Comparison of ENCODE assay signal across 29 cellular contexts in the genomic region with DNA sequence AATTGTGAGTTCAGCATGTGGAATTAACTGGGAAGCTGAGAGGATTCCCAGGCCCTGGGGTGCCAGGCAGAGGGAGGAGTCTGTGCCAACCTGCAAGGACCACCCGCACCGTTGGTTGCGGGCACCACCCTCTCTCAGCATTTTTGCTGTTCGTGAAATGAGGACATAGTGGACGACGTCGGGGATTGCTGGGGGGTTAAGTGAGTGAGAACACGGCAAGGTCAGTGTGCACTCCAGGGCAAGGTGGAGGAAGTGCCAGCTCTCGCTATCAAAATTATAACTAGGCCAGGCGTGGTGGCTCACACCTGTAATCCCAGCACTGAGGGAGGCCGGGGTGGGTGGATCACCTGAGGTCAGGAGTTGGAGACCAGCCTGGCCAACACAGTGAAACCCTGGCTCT. TPM values are rescaled to one million over a fixed set of nuclear protein-coding genes. Genes with fewer than 3 reads are reported as not detected.
DNase-seq lines count a peak whose midpoint lies in the region; ATAC-seq, FAIRE-seq and TF ChIP-seq lines count a peak whose summit lies in the region.
"Had no signal": no experiment of that assay in that cellular context is flagged by ENCODE, and none has a peak within 500 bp of the region (broad histone marks: within the 10 kb centered on the region; RNA-seq: fewer than 3 reads in every experiment).

No MANE protein-coding gene starts in this region.

- dilution Hi-C loops in keratinocyte (cut with MboI; ENCODE audit: extremely low pct_ligation_motif_present, low sequenced_read_pairs) = no loop called here

- no peak overlapping the region for H2AFZ ChIP-seq in keratinocyte (ENCODE audit: control insufficient read depth, low read length)

- ATAC-seq in GM21528 (IDR thresholded peaks at IDR 0.05; ENCODE audit: low FRiP score, unreplicated experiment) = no peak
- no peak for ATAC-seq in activated naive CD4-positive, alpha-beta T cell treated with anti-CD3 and anti-CD28 coated beads, Interleukin-2, amount 50 U/mL, for 72 hours
- ATAC-seq: stimulated activated naive CD8-positive, alpha-beta T cell treated with anti-CD3 and anti-CD28 coated beads, Interleukin-15, Interleukin-2, amounts not matched to agents 100 U/mL and 50 U/mL, for 24 hours had no signal

- no peaks in the 10 kb centered on the region for H3K9me3 Mint-ChIP-seq in Caco-2 (ENCODE audit: unreplicated experiment)
- H3K9me3 Mint-ChIP-seq in activated naive CD4-positive, alpha-beta T cell treated with anti-CD3 and anti-CD28 coated beads, Interleukin-2, amount 50 U/mL, for 72 hours = no peaks in the 10 kb centered on the region
- H3K9me3 Mint-ChIP-seq: activated naive CD8-positive, alpha-beta T cell treated with anti-CD3 and anti-CD28 coated beads for 36 hours; activated T-helper 1 cell treated with anti-CD3 and anti-CD28 coated beads, Interleukin-12 subunit alpha, Interleukin-12 subunit beta, Interleukin-2, Interleukin-4 antibody, amounts not matched to agents 30 ng/mL and 10 ng/mL and 1 ng/mL, durations not matched to agents 14 hours and 24 hours and 36 hours had no signal

- no peaks in the 10 kb centered on the region for H4K20me1 ChIP-seq in keratinocyte (ENCODE audit: control insufficient read depth, extremely low read depth, insufficient read depth, low read length)

- H3K27ac ChIP-seq in cingulate gyrus (ENCODE audit: low read depth, low read length) = peak overlapping the region; percentile 54
- peak overlapping the region; percentile 87 for H3K27ac ChIP-seq in keratinocyte (ENCODE audit: control insufficient read depth, insufficient read depth, low read length)
- peak overlapping the region in 15 of 21 experiments; percentile 29 to 88 (median 81) for H3K27ac ChIP-seq in skin epidermis
- H3K27ac ChIP-seq: HL-60 had no signal

- peaks cover 38% of the 10 kb centered on the region for H3K79me2 ChIP-seq in keratinocyte (ENCODE audit: control insufficient read depth, insufficient read depth, low read length)

- H3K27me3 ChIP-seq in Caco-2 (replicated peaks; ENCODE audit: control insufficient read depth, insufficient read depth, low read length) (no peaks in the 10 kb centered on the region), keratinocyte (ENCODE audit: control insufficient read depth, extremely low read depth, insufficient read depth, low read length) (no peaks in the 10 kb centered on the region)
- H3K27me3 ChIP-seq: BE2C had no signal

- H3K27ac Mint-ChIP-seq in Caco-2 (ENCODE audit: unreplicated experiment) = no peak overlapping the region
- H3K27ac Mint-ChIP-seq in activated naive CD4-positive, alpha-beta T cell treated with anti-CD3 and anti-CD28 coated beads, Interleukin-2, amount 50 U/mL, for 72 hours = no peak overlapping the region
- H3K27ac Mint-ChIP-seq: activated naive CD8-positive, alpha-beta T cell treated with anti-CD3 and anti-CD28 coated beads for 36 hours; activated T-helper 1 cell treated with anti-CD3 and anti-CD28 coated beads, Interleukin-12 subunit alpha, Interleukin-12 subunit beta, Interleukin-2, Interleukin-4 antibody, amounts not matched to agents 30 ng/mL and 10 ng/mL and 1 ng/mL, durations not matched to agents 14 hours and 24 hours and 36 hours had no signal

- DNase-seq in Caco-2 (no peak), keratinocyte (ENCODE audit: low read depth, low spot score) (no peak), NCI-H748 (lab: John Stamatoyannopoulos, UW; ENCODE audit: unreplicated experiment) (no peak), medulla oblongata (ENCODE audit: extremely low spot score) (no peak)
- no peak for DNase-seq in activated naive CD4-positive, alpha-beta T cell treated with anti-CD3 and anti-CD28 coated beads, Interleukin-2, amount 50 U/mL, for 72 hours (ENCODE audit: low spot score in 2 of 2)
- DNase-seq: activated CD4-positive, alpha-beta T cell treated with anti-CD3 and anti-CD28 coated beads for 48 hours; activated naive CD8-positive, alpha-beta T cell treated with anti-CD3 and anti-CD28 coated beads for 36 hours; BE2C; hippocampal formation; IMR-90; kidney; midbrain; NCI-H1417; NCI-H526; posterior cingulate gyrus; SHP77 treated with DMSO at 0.1 percent for 48 hours; stimulated activated CD4-positive, alpha-beta T cell treated with anti-CD3 and anti-CD28 coated beads, Interleukin-2, amount 100 ng/mL, for 48 hours; stimulated activated naive CD8-positive, alpha-beta T cell treated with anti-CD3 and anti-CD28 coated beads, Interleukin-15, Interleukin-2, amounts not matched to agents 100 U/mL and 50 U/mL, for 24 hours had no signal

- peak overlapping the region; percentile 91 for H3K9ac ChIP-seq in keratinocyte (ENCODE audit: control insufficient read depth, extremely low read depth, insufficient read depth, low read length)

- no peaks in the 10 kb centered on the region for H3K27me3 Mint-ChIP-seq in Caco-2 (ENCODE audit: insufficient read depth, unreplicated experiment)
- H3K27me3 Mint-ChIP-seq: activated naive CD8-positive, alpha-beta T cell treated with anti-CD3 and anti-CD28 coated beads for 36 hours had no signal

- H3K4me3 ChIP-seq in Caco-2 (ENCODE audit: low read depth, low read length) (peak overlapping the region; percentile 10; the same call in 1 of the 2 replicates), keratinocyte (ENCODE audit: control insufficient read depth in 2 of 3, extremely low read depth in 1 of 3, insufficient read depth in 2 of 3, low read depth in 1 of 3, low read length in 3 of 3) (peak overlapping the region; percentile 93 to 95 (median 94)), skin epidermis (peak overlapping the region; percentile 32 to 58 (median 40))

- no peaks in the 10 kb centered on the region for H3K36me3 Mint-ChIP-seq in Caco-2 (ENCODE audit: insufficient read depth, unreplicated experiment)
- no peaks in the 10 kb centered on the region for H3K36me3 Mint-ChIP-seq in activated naive CD4-positive, alpha-beta T cell treated with anti-CD3 and anti-CD28 coated beads, Interleukin-2, amount 50 U/mL, for 72 hours
- H3K36me3 Mint-ChIP-seq: activated naive CD8-positive, alpha-beta T cell treated with anti-CD3 and anti-CD28 coated beads for 36 hours had no signal

- no peak overlapping the region for H3K4me3 Mint-ChIP-seq in Caco-2 (ENCODE audit: unreplicated experiment)
- H3K4me3 Mint-ChIP-seq: activated naive CD8-positive, alpha-beta T cell treated with anti-CD3 and anti-CD28 coated beads for 36 hours; activated T-helper 1 cell treated with anti-CD3 and anti-CD28 coated beads, Interleukin-12 subunit alpha, Interleukin-12 subunit beta, Interleukin-2, Interleukin-4 antibody, amounts not matched to agents 30 ng/mL and 10 ng/mL and 1 ng/mL, durations not matched to agents 14 hours and 24 hours and 36 hours had no signal

- H3K9me1 ChIP-seq in keratinocyte (ENCODE audit: control insufficient read depth, extremely low read depth, insufficient read depth, low read length) = no peaks in the 10 kb centered on the region

- TF ChIP-seq CTCF in Caco-2 (IDR thresholded peaks at IDR 0.05; ENCODE audit: insufficient read depth in 1 of 2, low read depth in 1 of 2, low read length in 1 of 2, severe bottlenecking in 1 of 2, unreplicated experiment in 1 of 2) (no peak), keratinocyte (optimal IDR thresholded peaks at IDR 0.05 in 1 of 3, IDR thresholded peaks at IDR 0.05 in 1 of 3, conservative IDR thresholded peaks at IDR 0.05 in 1 of 3; ENCODE audit: extremely low read depth in 1 of 3, insufficient read depth in 2 of 3, low read length in 3 of 3) (no peak)

- no TSS peak for BruUV-seq in Caco-2 (replicated peaks; lab: Mats Ljungman, UMichigan)

- no peak for FAIRE-seq in keratinocyte (lab: Jason Lieb, UNC)
- FAIRE-seq: A204.1, kidney, TTC549 had no signal

- H3K9me3 ChIP-seq in Caco-2 (no peaks in the 10 kb centered on the region), keratinocyte (ENCODE audit: control insufficient read depth, low read depth, low read length) (no peaks in the 10 kb centered on the region)
- H3K9me3 ChIP-seq: BE2C had no signal

- peaks cover 25% of the 10 kb centered on the region for H3K4me1 Mint-ChIP-seq in Caco-2 (ENCODE audit: low read depth, unreplicated experiment)

- intact Hi-C loops in Caco-2 (cut with micrococcal nuclease; ENCODE audit: unreplicated experiment) = no loop called here

- CTCF ChIA-PET in Caco-2 (lab: Charles Lee) = interaction anchor here (0.7 kb wide), 1 partner anchor 283 kb away, joined by 4 read pairs; no protein-coding TSS in a partner anchor

- peaks cover 31% of the 10 kb centered on the region for H3K4me1 ChIP-seq in Caco-2
- peaks cover 69% of the 10 kb centered on the region for H3K4me1 ChIP-seq in keratinocyte (ENCODE audit: control insufficient read depth, extremely low read depth, insufficient read depth, low read length)
- H3K4me1 ChIP-seq: BE2C had no signal

- H3K4me2 ChIP-seq in keratinocyte (ENCODE audit: control insufficient read depth, extremely low read depth, insufficient read depth, low read depth, low read length) = peak overlapping the region; percentile 100
- H3K4me2 ChIP-seq: smooth muscle cell had no signal

- POLR2A ChIA-PET in Caco-2 (lab: Charles Lee) = no interaction called here

- peaks cover 4% of the 10 kb centered on the region; the same call in 1 of the 2 replicates for H3K36me3 ChIP-seq in Caco-2 (ENCODE audit: control insufficient read depth, insufficient read depth, low read length)
- peaks cover 7 to 19% of the 10 kb centered on the region in 2 experiments for H3K36me3 ChIP-seq in keratinocyte (ENCODE audit: control insufficient read depth in 2 of 2, extremely low read depth in 1 of 2, insufficient read depth in 2 of 2, low read length in 2 of 2)
- H3K36me3 ChIP-seq: BE2C had no signal

RNA-seq across cellular contexts. Expression of a gene that starts 2.2 kb away (rescaled TPM):
- total RNA-seq in Caco-2 (2022) = 26.8 and 36.7 TPM in 2 replicates
- polyA plus RNA-seq in keratinocyte = 563 to 2,415 TPM (median 851 TPM) in 3 replicates
- 498 TPM for polyA plus RNA-seq in keratinocyte (2011; ENCODE audit: low read depth)
- 945 and 1,085 TPM in 2 replicates for polyA plus RNA-seq in keratinocyte (2011; cell fraction: cytosol; rRNA removed)
- 621 and 766 TPM in 2 replicates for polyA plus RNA-seq in keratinocyte (2011; cell fraction: nucleus; rRNA removed)
- 829 and 2,475 TPM in 2 replicates for polyA plus RNA-seq in keratinocyte (2012; ENCODE audit: low replicate concordance)
- polyA minus RNA-seq in keratinocyte = 308 to 665 TPM (median 468 TPM) in 3 replicates
- polyA minus RNA-seq in keratinocyte (2011; cell fraction: cytosol; rRNA and poly(A)+ RNA removed) = 614 TPM
- 205 and 217 TPM in 2 replicates for polyA minus RNA-seq in keratinocyte (2011; cell fraction: nucleus; rRNA and poly(A)+ RNA removed)
- not detected for total RNA-seq in activated naive CD4-positive, alpha-beta T cell treated with anti-CD3 and anti-CD28 coated beads, Interleukin-2, amount 50 U/mL, for 72 hours
- total RNA-seq: activated naive CD8-positive, alpha-beta T cell treated with anti-CD3 and anti-CD28 coated beads for 36 hours; activated T-helper 1 cell treated with anti-CD3 and anti-CD28 coated beads, Interleukin-12 subunit alpha, Interleukin-12 subunit beta, Interleukin-2, Interleukin-4 antibody, amounts not matched to agents 30 ng/mL and 10 ng/mL and 1 ng/mL, durations not matched to agents 14 hours and 24 hours and 36 hours; chondrocyte; fibroblast of villous mesenchyme; IMR-90 had no signal
- polyA plus RNA-seq: IMR-90, neural cell had no signal

RNA-seq across cellular contexts. Expression of a gene that starts 17.1 kb away (rescaled TPM):
- total RNA-seq in Caco-2 (2022) = 0.37 and 0.43 TPM in 2 replicates
- polyA plus RNA-seq in keratinocyte = 0.01 to 0.14 TPM (median 0.10 TPM) in 3 replicates
- polyA plus RNA-seq in keratinocyte (2011; ENCODE audit: low read depth) = 0.76 TPM
- polyA plus RNA-seq in keratinocyte (2011; cell fraction: cytosol; rRNA removed) = 0.09 TPM in 1 of 2 replicates, not detected in the other
- polyA plus RNA-seq in keratinocyte (2011; cell fraction: nucleus; rRNA removed) = 0.89 and 1.1 TPM in 2 replicates
- polyA plus RNA-seq in keratinocyte (2012; ENCODE audit: low replicate concordance) = 0.11 and 0.93 TPM in 2 replicates
- not detected in 3 replicates for polyA minus RNA-seq in keratinocyte
- polyA minus RNA-seq in keratinocyte (2011; cell fraction: cytosol; rRNA and poly(A)+ RNA removed) = not detected
- polyA minus RNA-seq in keratinocyte (2011; cell fraction: nucleus; rRNA and poly(A)+ RNA removed) = 0.31 TPM in 1 of 2 replicates, not detected in the other
- 1 to 10 TPM; 1.5 to 2.7 TPM for total RNA-seq in activated naive CD4-positive, alpha-beta T cell treated with anti-CD3 and anti-CD28 coated beads, Interleukin-2, amount 50 U/mL, for 72 hours
- total RNA-seq: activated naive CD8-positive, alpha-beta T cell treated with anti-CD3 and anti-CD28 coated beads for 36 hours; activated T-helper 1 cell treated with anti-CD3 and anti-CD28 coated beads, Interleukin-12 subunit alpha, Interleukin-12 subunit beta, Interleukin-2, Interleukin-4 antibody, amounts not matched to agents 30 ng/mL and 10 ng/mL and 1 ng/mL, durations not matched to agents 14 hours and 24 hours and 36 hours; fibroblast of villous mesenchyme; IMR-90 had no signal

RNA-seq across cellular contexts. Expression of a gene that starts 20.8 kb away (rescaled TPM):
- not detected in 2 replicates for total RNA-seq in Caco-2 (2022)
- 0.14 to 0.23 TPM (median 0.19 TPM) in 3 replicates for polyA plus RNA-seq in keratinocyte
- polyA plus RNA-seq in keratinocyte (2011; ENCODE audit: low read depth) = not detected
- not detected in 2 replicates for polyA plus RNA-seq in keratinocyte (2011; cell fraction: cytosol; rRNA removed)
- not detected in 2 replicates for polyA plus RNA-seq in keratinocyte (2011; cell fraction: nucleus; rRNA removed)
- polyA plus RNA-seq in keratinocyte (2012; ENCODE audit: low replicate concordance) = 0.32 and 2.6 TPM in 2 replicates
- polyA minus RNA-seq in keratinocyte = not detected in 3 replicates
- not detected for polyA minus RNA-seq in keratinocyte (2011; cell fraction: cytosol; rRNA and poly(A)+ RNA removed)
- not detected in 2 replicates for polyA minus RNA-seq in keratinocyte (2011; cell fraction: nucleus; rRNA and poly(A)+ RNA removed)
- 1 to 10 TPM; 1.4 to 2.1 TPM for total RNA-seq in activated naive CD4-positive, alpha-beta T cell treated with anti-CD3 and anti-CD28 coated beads, Interleukin-2, amount 50 U/mL, for 72 hours
- total RNA-seq: activated T-helper 1 cell treated with anti-CD3 and anti-CD28 coated beads, Interleukin-12 subunit alpha, Interleukin-12 subunit beta, Interleukin-2, Interleukin-4 antibody, amounts not matched to agents 30 ng/mL and 10 ng/mL and 1 ng/mL, durations not matched to agents 14 hours and 24 hours and 36 hours; fibroblast of villous mesenchyme had no signal
- polyA plus RNA-seq: neural cell had no signal

RNA-seq across cellular contexts. Expression of a gene that starts 25.3 kb away (rescaled TPM):
- total RNA-seq in Caco-2 (2022) = not detected in 2 replicates
- 0.36 TPM in 1 of 3 replicates, not detected in the others for polyA plus RNA-seq in keratinocyte
- not detected for polyA plus RNA-seq in keratinocyte (2011; ENCODE audit: low read depth)
- polyA plus RNA-seq in keratinocyte (2011; cell fraction: cytosol; rRNA removed) = not detected in 2 replicates
- polyA plus RNA-seq in keratinocyte (2011; cell fraction: nucleus; rRNA removed) = not detected in 2 replicates
- 0.24 TPM in 1 of 2 replicates, not detected in the other for polyA plus RNA-seq in keratinocyte (2012; ENCODE audit: low replicate concordance)
- not detected in 3 replicates for polyA minus RNA-seq in keratinocyte
- not detected for polyA minus RNA-seq in keratinocyte (2011; cell fraction: cytosol; rRNA and poly(A)+ RNA removed)
- not detected in 2 replicates for polyA minus RNA-seq in keratinocyte (2011; cell fraction: nucleus; rRNA and poly(A)+ RNA removed)
- 1 to 10 TPM in 1 of 2 donors, under 1 TPM in 1; 0.82 to 1.8 TPM for total RNA-seq in activated naive CD4-positive, alpha-beta T cell treated with anti-CD3 and anti-CD28 coated beads, Interleukin-2, amount 50 U/mL, for 72 hours
- total RNA-seq: chondrocyte, IMR-90, smooth muscle cell had no signal
- polyA plus RNA-seq: smooth muscle cell had no signal

RNA-seq across cellular contexts. Expression of a gene that starts 36.7 kb away (rescaled TPM):
- 20.2 and 20.4 TPM in 2 replicates for total RNA-seq in Caco-2 (2022)
- polyA plus RNA-seq in keratinocyte = 82.5 to 457 TPM (median 122 TPM) in 3 replicates
- 159 TPM for polyA plus RNA-seq in keratinocyte (2011; ENCODE audit: low read depth)
- 216 and 272 TPM in 2 replicates for polyA plus RNA-seq in keratinocyte (2011; cell fraction: cytosol; rRNA removed)
- 163 TPM in 2 replicates for polyA plus RNA-seq in keratinocyte (2011; cell fraction: nucleus; rRNA removed)
- polyA plus RNA-seq in keratinocyte (2012; ENCODE audit: low replicate concordance) = 191 and 430 TPM in 2 replicates
- 206 to 558 TPM (median 224 TPM) in 3 replicates for polyA minus RNA-seq in keratinocyte
- polyA minus RNA-seq in keratinocyte (2011; cell fraction: cytosol; rRNA and poly(A)+ RNA removed) = 226 TPM
- polyA minus RNA-seq in keratinocyte (2011; cell fraction: nucleus; rRNA and poly(A)+ RNA removed) = 66.2 and 71.1 TPM in 2 replicates
- 100 to 1,000 TPM; 279 to 283 TPM for total RNA-seq in activated naive CD4-positive, alpha-beta T cell treated with anti-CD3 and anti-CD28 coated beads, Interleukin-2, amount 50 U/mL, for 72 hours
- polyA plus RNA-seq: neural cell had no signal

Comparison
In these comparisons a context has a peak if more than half of its experiments do, and no peak if none do; other contexts are left out.
1. H3K4me3 ChIP-seq: peak in every context shown above with its lines; median percentile 94 in keratinocyte; 40 in skin epidermis; 10 in Caco-2.
2. RNA of a gene that starts 2.2 kb away (total RNA-seq): 26.8 to 36.7 TPM in Caco-2; not detected in activated naive CD4-positive, alpha-beta T cell treated with anti-CD3 and anti-CD28 coated beads, Interleukin-2, amount 50 U/mL, for 72 hours; every median in the first group is over 10 times any median in the second.
3. Peak in every context shown above with its lines, with median percentiles within 50 percentile points of each other: H3K27ac ChIP-seq.